In genomic region chr2:10814142-10814541, GRCh38 we compare ENCODE assay signal across 1 cellular context.
TF ChIP-seq lines count a peak whose summit lies in the region.

No MANE protein-coding gene starts in this region.

TF ChIP-seq in GM12891, 5 proteins besides CTCF, POLR2A, EP300 and RAD21:
- no peak for TF ChIP-seq SPI1 (IDR thresholded peaks at IDR 0.05; ENCODE audit: low read depth, low read length)
- TF ChIP-seq PAX5 (IDR thresholded peaks at IDR 0.05; ENCODE audit: insufficient read depth, low read length, severe bottlenecking) = no peak
- TF ChIP-seq POU2F2 (IDR thresholded peaks at IDR 0.05; ENCODE audit: low read depth, low read length) = no peak
- TF ChIP-seq TAF1 (IDR thresholded peaks at IDR 0.05; ENCODE audit: low read depth, low read length) = no peak
- no peak for TF ChIP-seq POLR2AphosphoS5 (IDR thresholded peaks at IDR 0.05; ENCODE audit: low read depth, low read length)
